In genomic region chr7:131835141-131835540, GRCh38 we compare ENCODE assay signal across 15 cellular contexts.
DNase-seq lines count a peak whose midpoint lies in the region; ATAC-seq, FAIRE-seq and TF ChIP-seq lines count a peak whose summit lies in the region.
"Had no signal": no experiment of that assay in that cellular context is flagged by ENCODE, and none has a peak within 500 bp of the region (broad histone marks: within the 10 kb centered on the region; RNA-seq: fewer than 3 reads in every experiment).

No MANE protein-coding gene starts in this region.

- H3K4me1 Mint-ChIP-seq in nephron, result peaks cover 45% of the 10 kb centered on the region
- H3K4me1 Mint-ChIP-seq: B cell had no signal

- H3K9me3 Mint-ChIP-seq in nephron, result no peaks in the 10 kb centered on the region
- H3K9me3 Mint-ChIP-seq: CD4-positive, alpha-beta T cell; HFFc6 had no signal

- H3K4me3 ChIP-seq in WERI-Rb-1 (ENCODE audit: low read depth, low read length), result no peak overlapping the region

- H3K27me3 Mint-ChIP-seq in nephron (ENCODE audit: low read depth), result peaks cover 17% of the 10 kb centered on the region

- no peak overlapping the region for H3K27ac ChIP-seq in WERI-Rb-1

- no peaks in the 10 kb centered on the region for H3K36me3 Mint-ChIP-seq in nephron (ENCODE audit: low read depth)

- DNase-seq in DMS 273 treated with DMSO at 0.1 percent for 48 hours (lab: John Stamatoyannopoulos, UW) (peak; percentile 73), NCI-H2171 (lab: John Stamatoyannopoulos, UW) (peak; percentile 30), WERI-Rb-1 (peak; percentile 18), NCI-H2196 treated with DMSO at 0.1 percent for 48 hours (lab: John Stamatoyannopoulos, UW; ENCODE audit: unreplicated experiment) (no peak), frontal cortex (ENCODE audit: low spot score in 2 of 2) (no peak)
- DNase-seq: ACHN; CD4-positive, alpha-beta T cell; DND-41; GF-D8; HCEC 1CT; HFFc6 had no signal

- no peaks in the 10 kb centered on the region for H3K27me3 ChIP-seq in WERI-Rb-1 (ENCODE audit: insufficient read depth, low read depth, severe bottlenecking)

- H3K36me3 ChIP-seq in WERI-Rb-1, result no peaks in the 10 kb centered on the region

- no peak for FAIRE-seq in frontal cortex (lab: Jason Lieb, UNC)

- H3K4me3 Mint-ChIP-seq in nephron, result no peak overlapping the region
- H3K4me3 Mint-ChIP-seq: B cell; CD4-positive, alpha-beta T cell; HFFc6 had no signal

- peak overlapping the region; percentile 65 to 83 (median 73) for H3K27ac Mint-ChIP-seq in nephron
- H3K27ac Mint-ChIP-seq: B cell; CD4-positive, alpha-beta T cell; HFFc6 had no signal

- ATAC-seq in HG03432 (IDR thresholded peaks at IDR 0.05; ENCODE audit: unreplicated experiment) (no peak), HG02642 (IDR thresholded peaks at IDR 0.05; ENCODE audit: poor library complexity, unreplicated experiment) (no peak)

- no peaks in the 10 kb centered on the region for H3K9me3 ChIP-seq in WERI-Rb-1 (ENCODE audit: severe bottlenecking)

- no peak for TF ChIP-seq CTCF in WERI-Rb-1 (IDR thresholded peaks at IDR 0.05; ENCODE audit: low read depth, low read length)
- TF ChIP-seq CTCF in nephron (IDR thresholded peaks at IDR 0.05; ENCODE audit: unreplicated experiment in 3 of 3), result no peak

Comparison
In these comparisons a context has a peak if more than half of its experiments do, and no peak if none do; other contexts are left out.
1. DNase-seq: peak in DMS 273 treated with DMSO at 0.1 percent for 48 hours (single experiment), NCI-H2171 (single experiment) and WERI-Rb-1 (single experiment); none in NCI-H2196 treated with DMSO at 0.1 percent for 48 hours (single experiment) and frontal cortex (0 of 2).